Comparison of ENCODE assay signal across 24 cellular contexts in the genomic region with DNA sequence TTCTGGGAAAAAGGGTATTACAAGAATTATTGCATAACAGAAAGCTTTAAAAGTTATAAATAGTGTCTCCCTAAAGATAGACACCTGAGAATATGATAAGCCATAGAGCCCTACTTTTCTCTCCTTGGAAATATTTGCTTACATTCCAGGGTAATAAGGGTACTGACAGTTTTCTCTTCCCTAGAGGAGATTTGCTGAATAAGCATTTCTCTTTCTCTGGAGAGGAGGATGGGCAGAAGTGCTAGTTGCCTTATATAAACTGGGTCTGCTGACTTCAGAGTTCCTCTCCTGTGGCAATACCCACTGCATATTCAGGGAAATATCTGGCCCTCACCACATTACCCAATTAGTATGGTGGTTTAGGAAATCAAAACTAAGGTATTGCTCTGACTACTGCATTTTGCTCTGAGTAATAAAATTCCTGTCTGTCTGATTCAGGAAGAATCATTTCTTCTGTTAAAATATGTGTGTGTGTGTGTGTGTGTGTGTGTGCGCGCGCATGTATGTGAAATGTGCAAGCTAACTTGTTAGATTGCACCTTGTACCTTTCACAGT.
DNase-seq lines count a peak whose midpoint lies in the region; ATAC-seq, FAIRE-seq and TF ChIP-seq lines count a peak whose summit lies in the region.
"Had no signal": no experiment of that assay in that cellular context is flagged by ENCODE, and none has a peak within 500 bp of the region (broad histone marks: within the 10 kb centered on the region; RNA-seq: fewer than 3 reads in every experiment).

No MANE protein-coding gene starts in this region.

- no peak for ATAC-seq in HG03108 (IDR thresholded peaks at IDR 0.05; ENCODE audit: unreplicated experiment)
- ATAC-seq: GM12878 had no signal

- H3K9me3 ChIP-seq in tibial artery: no peaks in the 10 kb centered on the region
- H3K9me3 ChIP-seq: adrenal gland, ovary, vagina had no signal

- no peak for TF ChIP-seq CTCF in bronchial epithelial cell (IDR thresholded peaks at IDR 0.05; ENCODE audit: insufficient read depth, low read length, severe bottlenecking)
- no peak for TF ChIP-seq CTCF in tibial artery (IDR thresholded peaks at IDR 0.05)

- H3K4me3 ChIP-seq in bronchial epithelial cell (ENCODE audit: low read depth, low read length): no peak overlapping the region
- H3K4me3 ChIP-seq in tibial artery: no peak overlapping the region
- H3K4me3 ChIP-seq: adrenal gland, GM12878, ovary, vagina had no signal

- DNase-seq in EH (ENCODE audit: low read depth) (peak; percentile 66), LHCN-M2 (ENCODE audit: low read depth) (peak; percentile 43), bronchial epithelial cell (ENCODE audit: low read depth) (peak; percentile 89), kidney tubule cell (ENCODE audit: low spot score) (peak; percentile 67), NCI-H69 (lab: John Stamatoyannopoulos, UW) (no peak), tibial artery (no peak), COLO668 (lab: John Stamatoyannopoulos, UW; ENCODE audit: unreplicated experiment) (no peak)
- DNase-seq: activated CD4-positive, alpha-beta T cell treated with anti-CD3 and anti-CD28 coated beads for 4 hours; activated CD8-positive, alpha-beta memory T cell treated with anti-CD3 and anti-CD28 coated beads, Interleukin-2, amount 50 U/mL, for 4 hours; activated effector memory CD4-positive, alpha-beta T cell treated with anti-CD3 and anti-CD28 coated beads, Interleukin-2, amount 50 U/mL, for 16 hours; adrenal gland; COR-L47; foreskin melanocyte; MM.1S; NCI-H446; NK-92 treated with Interleukin-12 subunit alpha and Interleukin-12 subunit beta, amount 100 ng/mL, for 24 hours; ovary; RPMI8226; stimulated activated CD4-positive, alpha-beta T cell treated with anti-CD3 and anti-CD28 coated beads, Interleukin-2, amount 100 ng/mL, for 48 hours; substantia nigra had no signal

- intact Hi-C loops in tibial artery (cut with DNase I; ENCODE audit: low total_unique reads): no loop called here

- H3K27me3 ChIP-seq in bronchial epithelial cell (ENCODE audit: control insufficient read depth, insufficient read depth, low read length): no peaks in the 10 kb centered on the region
- no peaks in the 10 kb centered on the region for H3K27me3 ChIP-seq in tibial artery
- H3K27me3 ChIP-seq: adrenal gland, ovary, vagina had no signal

- no peak for FAIRE-seq in bronchial epithelial cell (lab: Jason Lieb, UNC)
- FAIRE-seq: GM12878, TTC549 had no signal

- H3K27ac ChIP-seq in tibial artery: no peak overlapping the region
- H3K27ac ChIP-seq: adrenal gland, ovary, vagina had no signal

- H3K36me3 ChIP-seq in bronchial epithelial cell (ENCODE audit: control insufficient read depth, insufficient read depth, low read length) (no peaks in the 10 kb centered on the region), tibial artery (no peaks in the 10 kb centered on the region)
- H3K36me3 ChIP-seq: adrenal gland, ovary, vagina had no signal

- H3K4me1 ChIP-seq in tibial artery: no peaks in the 10 kb centered on the region
- H3K4me1 ChIP-seq: adrenal gland, vagina had no signal

Comparison
In these comparisons a context has a peak if more than half of its experiments do, and no peak if none do; other contexts are left out.
1. DNase-seq: peak in EH (single experiment), LHCN-M2 (single experiment), bronchial epithelial cell (single experiment) and kidney tubule cell (single experiment); none in NCI-H69 (single experiment), tibial artery (0 of 2) and COLO668 (single experiment).